In genomic region chr7:78221961-78222751, GRCh38 we compare ENCODE assay signal across 20 cellular contexts.
A peak's percentile ranks its signal among the peaks of the same experiment; 100 is the strongest.
DNase-seq lines count a peak whose midpoint lies in the region; ATAC-seq and TF ChIP-seq lines count a peak whose summit lies in the region.
"Had no signal": no experiment of that assay in that cellular context is flagged by ENCODE, and none has a peak within 500 bp of the region (broad histone marks: within the 10 kb centered on the region; RNA-seq: fewer than 3 reads in every experiment).

No MANE protein-coding gene starts in this region.

- TF ChIP-seq CTCF in DND-41 (IDR thresholded peaks at IDR 0.05; ENCODE audit: borderline replicate concordance, extremely low read depth, low read length, poor library complexity, severe bottlenecking) (peak; percentile 4), epithelial cell of proximal tubule (conservative IDR thresholded peaks at IDR 0.05; ENCODE audit: low read depth, low read length) (peak; percentile 26), neural progenitor cell (IDR thresholded peaks at IDR 0.05) (peak; percentile 6)

- no peak overlapping the region for H3K4me3 Mint-ChIP-seq in neural progenitor cell
- H3K4me3 Mint-ChIP-seq: brain; IgD-negative memory B cell; T-helper 1 cell treated with Interleukin-12 subunit alpha and Interleukin-12 subunit beta and Interleukin-4 antibody, amounts not matched to agents 30 μg/mL and 1 μg/mL, for 36 hours had no signal

- H3K36me3 ChIP-seq in DND-41 (ENCODE audit: insufficient read depth, low read length) = no peaks in the 10 kb centered on the region
- H3K36me3 ChIP-seq in neural progenitor cell = no peaks in the 10 kb centered on the region
- H3K36me3 ChIP-seq: BLaER1 treated with 17β-estradiol and CSF1 and Interleukin-3, amounts not matched to agents 10 nM and 100 nM; esophagus squamous epithelium had no signal

- no peak overlapping the region for H3K27ac ChIP-seq in DND-41 (ENCODE audit: low read length)
- no peak overlapping the region for H3K27ac ChIP-seq in neural progenitor cell
- H3K27ac ChIP-seq: BLaER1 treated with 17β-estradiol and CSF1 and Interleukin-3, amounts not matched to agents 10 nM and 100 nM; esophagus squamous epithelium; parathyroid adenoma; RWPE1 had no signal

- H3K4me1 Mint-ChIP-seq in neural progenitor cell = no peaks in the 10 kb centered on the region
- H3K4me1 Mint-ChIP-seq: IgD-negative memory B cell had no signal

- no peaks in the 10 kb centered on the region for H3F3A ChIP-seq in neural progenitor cell (ENCODE audit: low read depth)

- no peaks in the 10 kb centered on the region for H3K9me3 Mint-ChIP-seq in neural progenitor cell
- H3K9me3 Mint-ChIP-seq: brain; IgD-negative memory B cell; T-helper 1 cell treated with Interleukin-12 subunit alpha and Interleukin-12 subunit beta and Interleukin-4 antibody, amounts not matched to agents 30 μg/mL and 1 μg/mL, for 36 hours had no signal

- no peaks in the 10 kb centered on the region for H3K27me3 Mint-ChIP-seq in neural progenitor cell (ENCODE audit: insufficient read depth, low read depth)
- H3K27me3 Mint-ChIP-seq: brain had no signal

- H4K20me1 ChIP-seq in DND-41 (ENCODE audit: insufficient read depth, low read length) (no peaks in the 10 kb centered on the region), neural progenitor cell (ENCODE audit: low read depth) (no peaks in the 10 kb centered on the region)
- H4K20me1 ChIP-seq: BLaER1 treated with 17β-estradiol and CSF1 and Interleukin-3, amounts not matched to agents 10 nM and 100 nM had no signal

- H3K9me3 ChIP-seq in DND-41 (ENCODE audit: insufficient read depth, low read length, severe bottlenecking) (no peaks in the 10 kb centered on the region), neural progenitor cell (ENCODE audit: low read depth) (no peaks in the 10 kb centered on the region)
- H3K9me3 ChIP-seq: BLaER1 treated with 17β-estradiol and CSF1 and Interleukin-3, amounts not matched to agents 10 nM and 100 nM; esophagus squamous epithelium had no signal

- H3K27me3 ChIP-seq in DND-41 (ENCODE audit: insufficient read depth, low read length, poor library complexity) = no peaks in the 10 kb centered on the region
- no peaks in the 10 kb centered on the region for H3K27me3 ChIP-seq in neural progenitor cell
- H3K27me3 ChIP-seq: BLaER1 treated with 17β-estradiol and CSF1 and Interleukin-3, amounts not matched to agents 10 nM and 100 nM; esophagus squamous epithelium had no signal

- H3K27ac Mint-ChIP-seq in neural progenitor cell = no peak overlapping the region
- H3K27ac Mint-ChIP-seq: brain; IgD-negative memory B cell; T-helper 1 cell treated with Interleukin-12 subunit alpha and Interleukin-12 subunit beta and Interleukin-4 antibody, amounts not matched to agents 30 μg/mL and 1 μg/mL, for 36 hours had no signal

- H3K4me1 ChIP-seq in DND-41 (ENCODE audit: insufficient read depth, low read length) = no peaks in the 10 kb centered on the region
- H3K4me1 ChIP-seq in neural progenitor cell = no peaks in the 10 kb centered on the region
- H3K4me1 ChIP-seq: BLaER1 treated with 17β-estradiol and CSF1 and Interleukin-3, amounts not matched to agents 10 nM and 100 nM; parathyroid adenoma had no signal

- no peak overlapping the region for H2AFZ ChIP-seq in DND-41 (ENCODE audit: low read depth, low read length)
- H2AFZ ChIP-seq in neural progenitor cell (replicated peaks) = no peak overlapping the region
- H2AFZ ChIP-seq: parathyroid adenoma had no signal

- H3K36me3 Mint-ChIP-seq in neural progenitor cell = no peaks in the 10 kb centered on the region

- no peak overlapping the region for H3K4me2 ChIP-seq in DND-41 (ENCODE audit: insufficient read depth, low read length)
- H3K4me2 ChIP-seq in neural progenitor cell = no peak overlapping the region
- H3K4me2 ChIP-seq: BLaER1 treated with 17β-estradiol and CSF1 and Interleukin-3, amounts not matched to agents 10 nM and 100 nM had no signal

- ATAC-seq in DND-41 (ENCODE audit: insufficient read depth, low read depth) = no peak
- ATAC-seq in GM21723 (IDR thresholded peaks at IDR 0.05; ENCODE audit: unreplicated experiment) = no peak
- no peak for ATAC-seq in GM18909 (IDR thresholded peaks at IDR 0.05; ENCODE audit: poor library complexity, unreplicated experiment)
- ATAC-seq: left cardiac atrium had no signal

- H3K4me3 ChIP-seq in DND-41 (ENCODE audit: low read depth in 1 of 2, low read length in 2 of 2) (no peak overlapping the region), epithelial cell of proximal tubule (ENCODE audit: low read depth, low read length) (no peak overlapping the region), neural progenitor cell (no peak overlapping the region)
- H3K4me3 ChIP-seq: BLaER1 treated with 17β-estradiol and CSF1 and Interleukin-3, amounts not matched to agents 10 nM and 100 nM; esophagus squamous epithelium had no signal

- H3K79me2 ChIP-seq in DND-41 (ENCODE audit: insufficient read depth, low read length) = no peaks in the 10 kb centered on the region
- H3K79me2 ChIP-seq in neural progenitor cell (ENCODE audit: low read depth) = no peaks in the 10 kb centered on the region
- H3K79me2 ChIP-seq: parathyroid adenoma had no signal

- no peak for DNase-seq in DND-41
- DNase-seq in NCI-H69 (lab: John Stamatoyannopoulos, UW) = peak; percentile 30
- no peak for DNase-seq in epithelial cell of proximal tubule (ENCODE audit: low read depth)
- DNase-seq in neural progenitor cell (ENCODE audit: low spot score) = no peak
- DNase-seq in NCI-H1930 (lab: John Stamatoyannopoulos, UW) = no peak
- no peak for DNase-seq in activated T-cell treated with anti-CD3 and anti-CD28 coated beads for 4 hours
- DNase-seq: activated CD4-positive, CD25-positive, alpha-beta regulatory T cell treated with anti-CD3 and anti-CD28 coated beads, Interleukin-2, amount 50 U/mL, for 72 hours; DMS 273 treated with DMSO at 0.1 percent for 48 hours; esophagus squamous epithelium; left cardiac atrium; NCI-H82; small intestine had no signal

- H3K9ac ChIP-seq in DND-41 (ENCODE audit: low read depth, low read length) = no peak overlapping the region
- no peak overlapping the region for H3K9ac ChIP-seq in neural progenitor cell
- H3K9ac ChIP-seq: BLaER1 treated with 17β-estradiol and CSF1 and Interleukin-3, amounts not matched to agents 10 nM and 100 nM; parathyroid adenoma had no signal
